Comparison of ENCODE assay signal across 25 cellular contexts in the genomic region with DNA sequence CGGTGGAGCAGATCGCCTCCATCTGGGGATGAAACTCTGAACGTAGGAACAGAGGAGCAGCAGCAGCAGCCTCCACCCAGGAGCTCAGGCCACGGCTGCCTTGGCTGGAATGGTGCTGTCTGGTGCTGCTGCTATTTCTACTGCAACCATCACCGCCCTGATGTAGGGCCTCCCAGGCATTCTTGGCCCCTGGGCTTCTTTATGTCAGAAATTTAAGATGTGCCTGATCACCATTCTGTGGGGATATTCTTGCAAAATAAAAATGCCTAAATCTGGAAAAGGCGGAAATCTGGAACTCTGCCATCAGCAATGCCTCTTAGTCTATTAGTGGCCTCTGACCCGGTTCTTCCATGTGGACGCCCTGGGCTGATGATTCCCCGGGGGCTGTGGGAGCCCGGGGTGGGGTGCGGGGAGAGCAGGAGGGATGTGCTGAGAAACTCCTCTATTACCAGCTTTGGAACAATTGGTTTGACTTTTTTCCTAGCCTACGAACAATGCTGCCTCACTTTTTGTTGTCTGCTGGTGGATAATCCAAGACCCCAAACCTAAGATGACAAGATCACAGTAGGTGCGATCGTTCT. TPM values are rescaled to one million over a fixed set of nuclear protein-coding genes. Genes with fewer than 3 reads are reported as not detected.
"Had no signal": no experiment of that assay in that cellular context is flagged by ENCODE, and none has a peak within 500 bp of the region (broad histone marks: within the 10 kb centered on the region; RNA-seq: fewer than 3 reads in every experiment).

No MANE protein-coding gene starts in this region.

- ATAC-seq: activated CD8-positive, alpha-beta T cell treated with anti-CD3 and anti-CD28 coated beads, Interleukin-2, amount 10 ng/mL, durations not matched to agents 7 days and 5 days; T-helper 17 cell; WTC11 had no signal

- H3K4me3 ChIP-seq: breast epithelium had no signal

- DNase-seq: activated CD4-positive, alpha-beta T cell treated with anti-CD3 and anti-CD28 coated beads for 48 hours; activated CD4-positive, alpha-beta T cell treated with anti-CD3 and anti-CD28 coated beads, Interleukin-2, amount 50 U/mL, for 4 hours; activated CD4-positive, CD25-positive, alpha-beta regulatory T cell treated with anti-CD3 and anti-CD28 coated beads, Interleukin-2, amount 50 U/mL, for 72 hours; activated CD8-positive, alpha-beta memory T cell treated with anti-CD3 and anti-CD28 coated beads, Interleukin-2, amount 50 U/mL, for 48 hours; activated CD8-positive, alpha-beta T cell treated with anti-CD3 and anti-CD28 coated beads, Interleukin-2, amount 10 ng/mL, durations not matched to agents 7 days and 5 days; activated naive CD4-positive, alpha-beta T cell treated with anti-CD3 and anti-CD28 coated beads, Interleukin-2, amount 50 U/mL, for 16 hours; activated naive CD8-positive, alpha-beta T cell treated with anti-CD3 and anti-CD28 coated beads, Interleukin-2, amount 10 ng/mL, durations not matched to agents 7 days and 5 days; activated T-cell treated with anti-CD3 and anti-CD28 coated beads, Interleukin-2, amount 50 U/mL, for 1 hour; aorta; KBM-7; MV-4-11; NCI-H1092 treated with DMSO at 0.1 percent for 48 hours; NCI-H1417 treated with DMSO at 0.1 percent for 48 hours; NCI-H1694; NCI-H2029; NCI-H2107; NCI-H2171 treated with DMSO at 0.1 percent for 48 hours; NCI-H226; NCI-H526; NCI-H774; SIG-M5; T-helper 17 cell; T-helper 9 cell had no signal

- H3K27ac ChIP-seq: breast epithelium had no signal

- H3K27me3 ChIP-seq: breast epithelium had no signal

- H3K36me3 ChIP-seq: breast epithelium had no signal

- H3K4me1 ChIP-seq: breast epithelium had no signal

RNA-seq across cellular contexts. Expression of a gene that starts 47.2 kb away (rescaled TPM):
- polyA plus RNA-seq: aorta had no signal
